In genomic region chr6:149234051-149234962, GRCh38 we compare ENCODE assay signal across 9 cellular contexts.
A peak's percentile ranks its signal among the peaks of the same experiment; 100 is the strongest.
DNase-seq lines count a peak whose midpoint lies in the region; ATAC-seq and TF ChIP-seq lines count a peak whose summit lies in the region.
"Had no signal": no experiment of that assay in that cellular context is flagged by ENCODE, and none has a peak within 500 bp of the region (broad histone marks: within the 10 kb centered on the region; RNA-seq: fewer than 3 reads in every experiment).

No MANE protein-coding gene starts in this region.

- peak overlapping the region; percentile 34 for H3K27ac Mint-ChIP-seq in type B pancreatic cell

- peak overlapping the region; percentile 27 for H3K4me3 Mint-ChIP-seq in type B pancreatic cell

- DNase-seq in stimulated activated CD4-positive, alpha-beta T cell treated with anti-CD3 and anti-CD28 coated beads, Interleukin-12 subunit alpha, Interleukin-12 subunit beta, amount 100 ng/mL, for 24 hours (ENCODE audit: low read depth in 2 of 2): peak; percentile 17 to 18
- DNase-seq in stimulated activated CD4-positive, alpha-beta T cell treated with anti-CD3 and anti-CD28 coated beads, Interleukin-2, amount 100 ng/mL, for 48 hours: no peak
- peak; percentile 29 for DNase-seq in activated T-cell treated with anti-CD3 and anti-CD28 coated beads for 24 hours (ENCODE audit: low read depth)
- DNase-seq in fibroblast of pulmonary artery (ENCODE audit: low read depth): peak; percentile 42
- no peak for DNase-seq in type B pancreatic cell (ENCODE audit: extremely low spot score, unreplicated experiment)
- DNase-seq in 8988T: no peak

- no peak for TF ChIP-seq CTCF in fibroblast of pulmonary artery (IDR thresholded peaks at IDR 0.05; ENCODE audit: low read length, missing control alignments)
- no peak for TF ChIP-seq CTCF in type B pancreatic cell (conservative IDR thresholded peaks at IDR 0.05)

- no peak overlapping the region for H3K4me3 ChIP-seq in fibroblast of pulmonary artery (replicated peaks; ENCODE audit: low read depth, low read length)
- H3K4me3 ChIP-seq: BLaER1 had no signal

- peaks cover 6% of the 10 kb centered on the region for H3K27me3 Mint-ChIP-seq in type B pancreatic cell

- ATAC-seq in GM18861 (IDR thresholded peaks at IDR 0.05; ENCODE audit: unreplicated experiment): no peak
- ATAC-seq in GM19328 (IDR thresholded peaks at IDR 0.05; ENCODE audit: unreplicated experiment): no peak

- peaks cover 15% of the 10 kb centered on the region for H3K9me3 Mint-ChIP-seq in type B pancreatic cell

- H3K36me3 Mint-ChIP-seq in type B pancreatic cell: peaks cover 3% of the 10 kb centered on the region

- H3K4me1 Mint-ChIP-seq in type B pancreatic cell (ENCODE audit: unreplicated experiment): peaks cover 53% of the 10 kb centered on the region

Comparison
In these comparisons a context has a peak if more than half of its experiments do, and no peak if none do; other contexts are left out.
1. DNase-seq: peak in stimulated activated CD4-positive, alpha-beta T cell treated with anti-CD3 and anti-CD28 coated beads, Interleukin-12 subunit alpha, Interleukin-12 subunit beta, amount 100 ng/mL, for 24 hours (2 of 2), activated T-cell treated with anti-CD3 and anti-CD28 coated beads for 24 hours (single experiment) and fibroblast of pulmonary artery (single experiment); none in stimulated activated CD4-positive, alpha-beta T cell treated with anti-CD3 and anti-CD28 coated beads, Interleukin-2, amount 100 ng/mL, for 48 hours (0 of 2), type B pancreatic cell (single experiment) and 8988T (single experiment).